ENCODE assay signal across 8 cellular contexts in the genomic region with DNA sequence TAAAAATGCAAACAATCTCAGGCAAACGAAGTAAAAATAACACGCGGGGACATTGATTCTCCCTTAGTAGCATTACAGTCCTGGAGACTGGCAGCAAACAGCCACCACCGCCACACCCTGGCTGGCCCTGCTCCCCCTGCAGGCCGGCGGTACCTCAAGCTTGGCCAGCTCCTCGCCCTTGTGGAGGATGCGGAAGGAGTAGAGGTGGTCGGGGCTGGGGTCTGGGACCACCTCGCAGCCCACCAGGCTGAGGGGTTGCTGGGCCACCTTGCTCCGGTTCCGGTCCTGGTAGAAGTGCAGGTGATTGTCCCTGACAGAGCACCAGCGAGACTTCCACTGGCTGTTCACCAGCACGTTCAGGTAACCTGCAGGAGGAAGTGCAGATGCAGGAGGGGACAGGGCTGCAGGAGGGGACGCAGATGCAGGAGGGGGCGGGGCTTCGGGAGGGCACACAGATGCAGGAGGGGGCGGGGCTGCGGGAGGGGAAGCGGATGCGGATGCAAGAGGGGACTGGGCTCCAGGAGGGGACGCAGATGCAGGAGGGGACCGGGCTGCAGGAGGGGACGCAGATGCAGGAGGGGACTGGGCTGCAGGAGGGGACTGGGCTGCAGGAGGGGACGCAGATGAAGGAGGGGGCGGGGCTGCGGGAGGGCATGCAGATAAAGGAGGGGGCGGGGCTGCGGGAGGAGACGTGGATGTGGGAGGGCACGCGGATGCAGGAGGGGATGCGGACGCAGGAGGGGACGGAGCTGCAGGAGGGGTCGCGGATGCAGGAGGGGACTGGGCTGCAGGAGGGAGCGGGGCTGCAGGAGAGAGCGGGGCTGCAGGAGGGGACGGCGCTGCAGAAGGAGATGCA.
DNase-seq lines count a peak whose midpoint lies in the region; ATAC-seq and TF ChIP-seq lines count a peak whose summit lies in the region.

No MANE protein-coding gene starts in this region.

- H3K27ac Mint-ChIP-seq in dendritic cell treated with granulocyte-macrophage colony-stimulating factor and Interleukin-4, amounts not matched to agents 40 ng/mL and 50 ng/mL, for 4 days: no peak overlapping the region

- no peak for ATAC-seq in HG02571 (IDR thresholded peaks at IDR 0.05; ENCODE audit: unreplicated experiment)

- H3K27me3 ChIP-seq in HAP-1 (ENCODE audit: low read depth) (no peaks in the 10 kb centered on the region), mononuclear cell (ENCODE audit: insufficient read depth, low read length) (no peaks in the 10 kb centered on the region)

- H3K4me3 Mint-ChIP-seq in dendritic cell treated with granulocyte-macrophage colony-stimulating factor and Interleukin-4, amounts not matched to agents 40 ng/mL and 50 ng/mL, for 4 days: peak overlapping the region; percentile 63

- no peaks in the 10 kb centered on the region for H3K36me3 ChIP-seq in HAP-1 (replicated peaks)

- intact Hi-C loops in dendritic cell treated with granulocyte-macrophage colony-stimulating factor and Interleukin-4, amounts not matched to agents 40 ng/mL and 50 ng/mL, for 4 days (cut with micrococcal nuclease): loop anchor here (1.0 to 5.0 kb wide), 2 partner anchors 155 to 248 kb away; no protein-coding TSS in a partner anchor

- H3K9me3 Mint-ChIP-seq in dendritic cell treated with granulocyte-macrophage colony-stimulating factor and Interleukin-4, amounts not matched to agents 40 ng/mL and 50 ng/mL, for 4 days: no peaks in the 10 kb centered on the region

- TF ChIP-seq CTCF in GM10266 (IDR thresholded peaks at IDR 0.05; ENCODE audit: control insufficient read depth, insufficient read depth, low read depth, missing control alignments): peak; percentile 72

- in situ Hi-C loops in HAP-1 (cut with MboI; ENCODE audit: low sequenced_read_pairs): loop anchor here (5.0 to 25.0 kb wide), 2 partner anchors 243 to 408 kb away; no protein-coding TSS in a partner anchor

- peaks cover 11% of the 10 kb centered on the region for H3K4me1 Mint-ChIP-seq in dendritic cell treated with granulocyte-macrophage colony-stimulating factor and Interleukin-4, amounts not matched to agents 40 ng/mL and 50 ng/mL, for 4 days (ENCODE audit: low read depth)

- H3K27me3 Mint-ChIP-seq in dendritic cell treated with granulocyte-macrophage colony-stimulating factor and Interleukin-4, amounts not matched to agents 40 ng/mL and 50 ng/mL, for 4 days: peaks cover 9% of the 10 kb centered on the region

- H3K4me3 ChIP-seq in HAP-1 (peak overlapping the region; percentile 25), mononuclear cell (ENCODE audit: low read length) (peak overlapping the region; percentile 44)

- DNase-seq in GM10266 (ENCODE audit: extremely low spot score) (peak; percentile 69), HAP-1 (ENCODE audit: low spot score in 2 of 2) (peak; percentile 50 to 85), NCI-H1092 (lab: John Stamatoyannopoulos, UW) (peak; percentile 30)
- peak; percentile 28 for DNase-seq in activated CD4-positive, alpha-beta T cell treated with anti-CD3 and anti-CD28 coated beads for 1 hour
- peak; percentile 77 for DNase-seq in stimulated activated CD8-positive, alpha-beta memory T cell treated with anti-CD3 and anti-CD28 coated beads, Interleukin-4, amount 100 ng/mL, for 48 hours

- no peaks in the 10 kb centered on the region for H3K36me3 Mint-ChIP-seq in dendritic cell treated with granulocyte-macrophage colony-stimulating factor and Interleukin-4, amounts not matched to agents 40 ng/mL and 50 ng/mL, for 4 days (ENCODE audit: low read depth)

- H3K9me3 ChIP-seq in HAP-1 (no peaks in the 10 kb centered on the region), mononuclear cell (ENCODE audit: low read depth, low read length) (no peaks in the 10 kb centered on the region)

- H3K4me1 ChIP-seq in HAP-1 (peaks cover 4% of the 10 kb centered on the region; the same call in 1 of the 2 replicates), mononuclear cell (ENCODE audit: insufficient read depth, low read length) (peaks cover 7% of the 10 kb centered on the region)
